8 cellular contexts compared by ENCODE assay signal in the genomic region with DNA sequence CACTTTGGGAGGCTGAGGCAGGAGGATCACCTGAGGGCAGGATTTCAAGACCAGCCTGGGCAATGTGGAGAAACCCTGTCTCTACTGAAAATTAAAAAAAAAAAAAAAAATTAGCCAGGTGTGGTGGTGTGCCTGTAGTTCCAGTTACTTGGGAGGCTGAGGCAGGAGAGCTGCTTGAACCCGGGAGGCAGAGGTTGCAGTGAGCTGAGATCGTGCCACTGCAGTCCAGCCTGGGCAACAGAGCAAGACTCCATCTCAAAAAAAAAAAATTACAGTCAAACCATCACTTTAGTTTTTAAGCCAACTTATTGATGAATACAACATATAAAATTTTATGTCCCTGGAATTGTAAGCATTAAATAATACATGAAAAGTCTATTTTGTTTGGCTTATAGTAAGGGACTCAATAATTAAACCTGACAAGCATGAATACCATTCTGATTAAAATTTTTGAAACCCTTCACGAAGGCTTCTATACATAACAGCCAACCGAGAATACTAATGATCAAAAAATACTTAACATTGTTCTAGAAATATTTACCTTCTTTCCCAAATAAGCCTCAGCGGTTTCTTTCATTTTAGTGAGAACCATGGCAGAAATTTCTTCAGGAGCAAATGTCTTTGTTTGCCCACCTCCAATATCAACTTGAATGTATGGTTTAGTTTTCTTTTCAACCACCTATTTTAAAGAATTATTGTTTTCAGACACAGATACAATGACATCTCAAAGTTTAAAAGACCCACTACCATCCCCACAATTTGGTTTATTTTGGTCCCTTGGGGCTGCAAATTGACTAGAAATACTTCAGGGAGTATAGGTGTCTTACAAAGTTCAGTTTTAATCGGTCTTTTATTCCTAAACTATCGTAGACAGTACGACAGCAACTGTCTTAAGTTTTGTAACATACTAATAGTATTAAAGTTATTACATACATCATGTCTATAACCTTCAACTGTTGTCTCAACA. TPM values are rescaled to one million over a fixed set of nuclear protein-coding genes. Genes with fewer than 3 reads are reported as not detected.
DNase-seq lines count a peak whose midpoint lies in the region; ATAC-seq, FAIRE-seq and TF ChIP-seq lines count a peak whose summit lies in the region.

No MANE protein-coding gene starts in this region.

- WGBS in aorta, 2 donors = 6 to 12% methylated on average over 8 of the region's 8 CpGs

- no peak for FAIRE-seq in bronchial epithelial cell (lab: Jason Lieb, UNC)

- peak overlapping the region; percentile 94 for H3K4me3 ChIP-seq in left ventricle myocardium inferior
- H3K4me3 ChIP-seq in bronchial epithelial cell (ENCODE audit: low read depth, low read length) = peak overlapping the region; percentile 100
- H3K4me3 ChIP-seq in mucosa of descending colon = peak overlapping the region; percentile 85
- H3K4me3 ChIP-seq in aorta (ENCODE audit: low read length in 2 of 2) = peak overlapping the region; percentile 54 to 87

- peaks cover 72% of the 10 kb centered on the region for H3K4me1 ChIP-seq in left ventricle myocardium inferior
- peaks cover 35% of the 10 kb centered on the region for H3K4me1 ChIP-seq in mucosa of descending colon (ENCODE audit: low read depth)
- peaks cover 0 to 2% of the 10 kb centered on the region in 2 donors for H3K4me1 ChIP-seq in aorta (ENCODE audit: control insufficient read depth in 1 of 2, insufficient read depth in 2 of 2, low read length in 2 of 2)

- H3K27ac ChIP-seq in left ventricle myocardium inferior (replicated peaks) (peak overlapping the region; percentile 94), aorta (ENCODE audit: low read depth in 1 of 2, low read length in 2 of 2) (no peak overlapping the region)

- intact Hi-C loops in left ventricle myocardium inferior (cut with micrococcal nuclease) (no loop called here), cardiac septum (cut with DNase I) (loop anchor here (5.0 kb wide), 2 partner anchors 38 to 298 kb away; a partner anchor contains a TSS), mucosa of descending colon (cut with DNase I, micrococcal nuclease) (no loop called here), aorta (cut with DNase I) (loop anchor here (5.0 kb wide), 2 partner anchors 107 to 298 kb away; a partner anchor contains a TSS)

- H3K36me3 ChIP-seq in left ventricle myocardium inferior = peaks cover 55% of the 10 kb centered on the region
- H3K36me3 ChIP-seq in bronchial epithelial cell (ENCODE audit: control insufficient read depth, insufficient read depth, low read length) = peaks cover 18% of the 10 kb centered on the region
- H3K36me3 ChIP-seq in mucosa of descending colon (ENCODE audit: low read depth) = peaks cover 12% of the 10 kb centered on the region
- H3K36me3 ChIP-seq in aorta (ENCODE audit: control insufficient read depth in 1 of 2, insufficient read depth in 2 of 2, low read length in 1 of 2) = peaks cover 3 to 7% of the 10 kb centered on the region in 2 donors

- no peak for DNase-seq in left ventricle myocardium inferior
- DNase-seq in cardiac septum (ENCODE audit: low spot score) = no peak
- no peak for DNase-seq in bronchial epithelial cell (ENCODE audit: low read depth)
- no peak for DNase-seq in mucosa of descending colon
- peak in 1 of 2 donors; percentile 20 for DNase-seq in aorta
- DNase-seq in HUDEP-2 (lab: John Stamatoyannopoulos, UW; ENCODE audit: unreplicated experiment in 76 of 76) = no peak
- no peak for DNase-seq in NCI-H510A (lab: John Stamatoyannopoulos, UW)
- no peak for DNase-seq in NCI-H748 treated with DMSO at 0.1 percent for 48 hours (lab: John Stamatoyannopoulos, UW)

- ATAC-seq in mucosa of descending colon = no peak
- ATAC-seq in aorta (ENCODE audit: low FRiP score) = no peak

- TF ChIP-seq CTCF in left ventricle myocardium inferior (IDR thresholded peaks at IDR 0.05; ENCODE audit: borderline replicate concordance) (no peak), bronchial epithelial cell (IDR thresholded peaks at IDR 0.05; ENCODE audit: insufficient read depth, low read length, severe bottlenecking) (no peak), mucosa of descending colon (IDR thresholded peaks at IDR 0.05) (no peak)

- H3K27me3 ChIP-seq in left ventricle myocardium inferior (ENCODE audit: low read depth) (no peaks in the 10 kb centered on the region), bronchial epithelial cell (ENCODE audit: control insufficient read depth, insufficient read depth, low read length) (no peaks in the 10 kb centered on the region), aorta (ENCODE audit: control insufficient read depth in 1 of 2, insufficient read depth in 2 of 2, low read length in 1 of 2) (no peaks in the 10 kb centered on the region)

- no peaks in the 10 kb centered on the region for H3K9me3 ChIP-seq in left ventricle myocardium inferior (replicated peaks)
- H3K9me3 ChIP-seq in mucosa of descending colon = no peaks in the 10 kb centered on the region
- no peaks in the 10 kb centered on the region for H3K9me3 ChIP-seq in aorta (ENCODE audit: control insufficient read depth, low read length)

RNA-seq across cellular contexts. Expression of a gene that starts 1.2 kb away (rescaled TPM):
- total RNA-seq in left ventricle myocardium inferior (202 TPM), cardiac septum (284 TPM), bronchial epithelial cell (520 and 945 TPM in 2 replicates), mucosa of descending colon (100 to 1,000 TPM; 119 to 194 (median 150) TPM), aorta (100 to 1,000 TPM; 195 to 260 TPM)
- polyA plus RNA-seq in aorta = 10 to 100 TPM; 87.9 to 97.8 TPM

RNA-seq across cellular contexts. Expression of a gene that starts 21.7 kb away (rescaled TPM):
- total RNA-seq in left ventricle myocardium inferior (33.4 TPM), cardiac septum (31.1 TPM), bronchial epithelial cell (44.0 and 58.0 TPM in 2 replicates), mucosa of descending colon (10 to 100 TPM; 40.8 to 55.1 (median 41.4) TPM), aorta (10 to 100 TPM; 61.5 to 67.7 TPM)
- 10 to 100 TPM in 1 of 2 donors, 1 to 10 TPM in 1; 6.5 to 10.3 TPM for polyA plus RNA-seq in aorta

RNA-seq across cellular contexts. Expression of a gene that starts 39.6 kb away (rescaled TPM):
- total RNA-seq in left ventricle myocardium inferior = 9.7 TPM
- 9.4 TPM for total RNA-seq in cardiac septum
- total RNA-seq in bronchial epithelial cell = 29.1 and 41.3 TPM in 2 replicates
- total RNA-seq in mucosa of descending colon = 10 to 100 TPM; 11.6 to 12.9 (median 12.1) TPM
- 10 to 100 TPM; 14.3 to 15.4 TPM for total RNA-seq in aorta
- 10 to 100 TPM; 12.9 to 30.4 TPM for polyA plus RNA-seq in aorta

RNA-seq across cellular contexts. Expression of a gene that starts 50.3 kb away (rescaled TPM):
- total RNA-seq in left ventricle myocardium inferior = 36.4 TPM
- total RNA-seq in cardiac septum = 32.5 TPM
- total RNA-seq in bronchial epithelial cell = 9.0 and 10.5 TPM in 2 replicates
- 10 to 100 TPM; 41.8 to 47.6 (median 45.4) TPM for total RNA-seq in mucosa of descending colon
- 10 to 100 TPM; 36.0 to 47.0 TPM for total RNA-seq in aorta
- 10 to 100 TPM; 22.5 to 26.9 TPM for polyA plus RNA-seq in aorta

Comparison
In these comparisons a context has a peak if more than half of its experiments do, and no peak if none do; other contexts are left out.
1. intact Hi-C loops: an anchor here in cardiac septum (5.0 kb wide) and aorta (5.0 kb wide); none called in left ventricle myocardium inferior and mucosa of descending colon.